Comparison of ENCODE assay signal across 1 cellular context in genomic region chr20:51750770-51751388, GRCh38.
TF ChIP-seq lines count a peak whose summit lies in the region.

No MANE protein-coding gene starts in this region.

TF ChIP-seq in HCT116, 20 proteins besides CTCF, POLR2A, EP300 and RAD21:
- TF ChIP-seq SRF (IDR thresholded peaks at IDR 0.05; ENCODE audit: low read depth): no peak
- no peak for TF ChIP-seq EGR1 (IDR thresholded peaks at IDR 0.05; ENCODE audit: low read depth)
- TF ChIP-seq SP1 (IDR thresholded peaks at IDR 0.05; ENCODE audit: low read depth): no peak
- TF ChIP-seq EZH2 (IDR thresholded peaks at IDR 0.05): no peak
- TF ChIP-seq FOSL1 (IDR thresholded peaks at IDR 0.05; ENCODE audit: low read depth): no peak
- TF ChIP-seq YY1 (IDR thresholded peaks at IDR 0.05; ENCODE audit: extremely low read depth, insufficient replicate concordance, low read depth, low read length): no peak
- no peak for TF ChIP-seq POLR2AphosphoS5 (IDR thresholded peaks at IDR 0.05; ENCODE audit: low read depth, low read length)
- TF ChIP-seq ELF1 (IDR thresholded peaks at IDR 0.05; ENCODE audit: borderline replicate concordance, low read depth): no peak
- no peak for TF ChIP-seq MAX (IDR thresholded peaks at IDR 0.05)
- TF ChIP-seq SIN3A (IDR thresholded peaks at IDR 0.05; ENCODE audit: low read depth): no peak
- TF ChIP-seq REST (IDR thresholded peaks at IDR 0.05; ENCODE audit: low read depth): no peak
- TF ChIP-seq JUND (IDR thresholded peaks at IDR 0.05): no peak
- TF ChIP-seq ZFX (IDR thresholded peaks at IDR 0.05): no peak
- TF ChIP-seq ZNF274 (IDR thresholded peaks at IDR 0.05; ENCODE audit: low read depth, low read length): no peak
- TF ChIP-seq CBX3 (IDR thresholded peaks at IDR 0.05; ENCODE audit: low read depth): no peak
- no peak for TF ChIP-seq ZBTB33 (IDR thresholded peaks at IDR 0.05; ENCODE audit: extremely low read depth, insufficient replicate concordance, low read length)
- TF ChIP-seq CEBPB (IDR thresholded peaks at IDR 0.05; ENCODE audit: low read depth): no peak
- TF ChIP-seq TCF7L2 (IDR thresholded peaks at IDR 0.05; ENCODE audit: borderline replicate concordance, extremely low read depth, insufficient read depth, insufficient read length): no peak
